8 cellular contexts compared by ENCODE assay signal in genomic region chr10:3467052-3467906, GRCh38.
DNase-seq lines count a peak whose midpoint lies in the region; ATAC-seq and TF ChIP-seq lines count a peak whose summit lies in the region.

No MANE protein-coding gene starts in this region.

- DNase-seq in AG09319 (ENCODE audit: extremely low read depth, low read depth) (peak; percentile 95), LHCN-M2 (ENCODE audit: low read depth) (peak; percentile 99), brain microvascular endothelial cell (peak; percentile 94), kidney tubule cell (ENCODE audit: low spot score) (peak; percentile 97), WERI-Rb-1 (no peak), NCI-H446 treated with DMSO at 0.1 percent for 48 hours (lab: John Stamatoyannopoulos, UW) (no peak)

- H3K27me3 ChIP-seq in brain microvascular endothelial cell (replicated peaks) = no peaks in the 10 kb centered on the region
- H3K27me3 ChIP-seq in WERI-Rb-1 (ENCODE audit: insufficient read depth, low read depth, severe bottlenecking) = no peaks in the 10 kb centered on the region

- ATAC-seq in HG03354 (IDR thresholded peaks at IDR 0.05; ENCODE audit: poor library complexity, severe bottlenecking, unreplicated experiment) = no peak

- H3K9me3 ChIP-seq in WERI-Rb-1 (ENCODE audit: severe bottlenecking) = no peaks in the 10 kb centered on the region

- TF ChIP-seq CTCF in AG09319 (IDR thresholded peaks at IDR 0.05; ENCODE audit: low read depth, low read length) = peak; percentile 58
- TF ChIP-seq CTCF in brain microvascular endothelial cell (IDR thresholded peaks at IDR 0.05; ENCODE audit: low read depth, low read length, missing control alignments) = peak; percentile 80
- TF ChIP-seq CTCF in WERI-Rb-1 (IDR thresholded peaks at IDR 0.05; ENCODE audit: low read depth, low read length) = no peak

- in situ Hi-C loops in brain microvascular endothelial cell (cut with HindIII; ENCODE audit: low pct_ligation_motif_present, low sequenced_read_pairs) = loop anchor here (25.0 kb wide), 1 partner anchor 295 kb away; no protein-coding TSS in a partner anchor

- H3K27ac ChIP-seq in brain microvascular endothelial cell = peak overlapping the region; percentile 95
- peak overlapping the region; percentile 8 for H3K27ac ChIP-seq in temporal lobe (ENCODE audit: low read depth, low read length)
- no peak overlapping the region for H3K27ac ChIP-seq in WERI-Rb-1

- no peaks in the 10 kb centered on the region for H3K36me3 ChIP-seq in brain microvascular endothelial cell (replicated peaks)
- H3K36me3 ChIP-seq in WERI-Rb-1 = no peaks in the 10 kb centered on the region

- H3K4me3 ChIP-seq in brain microvascular endothelial cell (ENCODE audit: low read depth, low read length) = peak overlapping the region; percentile 39
- no peak overlapping the region for H3K4me3 ChIP-seq in WERI-Rb-1 (ENCODE audit: low read depth, low read length)

Comparison
In these comparisons a context has a peak if more than half of its experiments do, and no peak if none do; other contexts are left out.
1. DNase-seq: peak in AG09319 (single experiment), LHCN-M2 (single experiment), brain microvascular endothelial cell (single experiment) and kidney tubule cell (single experiment); none in WERI-Rb-1 (single experiment) and NCI-H446 treated with DMSO at 0.1 percent for 48 hours (single experiment).